9 cellular contexts compared by ENCODE assay signal in genomic region chr17:43210576-43210975, GRCh38. TPM values are rescaled to one million over a fixed set of nuclear protein-coding genes. Genes with fewer than 3 reads are reported as not detected.
DNase-seq lines count a peak whose midpoint lies in the region; ATAC-seq and TF ChIP-seq lines count a peak whose summit lies in the region.
"Had no signal": no experiment of that assay in that cellular context is flagged by ENCODE, and none has a peak within 500 bp of the region (broad histone marks: within the 10 kb centered on the region; RNA-seq: fewer than 3 reads in every experiment).

No MANE protein-coding gene starts in this region.

- peak overlapping the region; percentile 94 for H3K4me3 Mint-ChIP-seq in HFFc6

- no peak for TF ChIP-seq CTCF in HFFc6 (IDR thresholded peaks at IDR 0.05)

- H3K36me3 ChIP-seq in ACC112 (ENCODE audit: insufficient read depth, low read length), result peaks cover 24% of the 10 kb centered on the region; the same call in 1 of the 2 replicates
- H3K36me3 ChIP-seq in adipocyte (ENCODE audit: control insufficient read depth, insufficient read depth, low read length, severe bottlenecking), result peaks cover 39% of the 10 kb centered on the region
- peaks cover 8 to 41% of the 10 kb centered on the region in 2 donors for H3K36me3 ChIP-seq in muscle layer of duodenum (ENCODE audit: control insufficient read depth in 1 of 2, insufficient read depth in 2 of 2, low read length in 2 of 2)

- H3K27me3 ChIP-seq in ACC112 (ENCODE audit: insufficient read depth, low read length) (no peaks in the 10 kb centered on the region), adipocyte (replicated peaks; ENCODE audit: control insufficient read depth, insufficient read depth, low read length) (no peaks in the 10 kb centered on the region), muscle layer of duodenum (ENCODE audit: low read depth, low read length) (no peaks in the 10 kb centered on the region)

- CTCF ChIA-PET in HEK293T (lab: Yijun Ruan, JAX), result no interaction called here

- H3K9me3 Mint-ChIP-seq in HFFc6, result no peaks in the 10 kb centered on the region

- H3K27me3 Mint-ChIP-seq in HFFc6 (ENCODE audit: insufficient read depth), result no peaks in the 10 kb centered on the region; the same call in 1 of the 2 replicates

- peaks cover 15% of the 10 kb centered on the region for H3K79me2 ChIP-seq in ACC112 (ENCODE audit: control insufficient read depth, insufficient read depth, low read length, unreplicated experiment)

- peaks cover 39% of the 10 kb centered on the region for H3K36me3 Mint-ChIP-seq in HFFc6 (ENCODE audit: low read depth)

- H3K4me1 Mint-ChIP-seq in HFFc6 (ENCODE audit: low read depth), result peaks cover 42% of the 10 kb centered on the region

- H3K27ac ChIP-seq in ACC112 (ENCODE audit: low read depth, low read length) (0 out of 2 replicates have a peak overlapping the region, but pooled peaks have one; percentile 83), muscle layer of duodenum (ENCODE audit: low read length) (peak overlapping the region; percentile 93)

- H2AFZ ChIP-seq in ACC112 (ENCODE audit: low read length, unreplicated experiment), result no peak overlapping the region

- peaks cover 27% of the 10 kb centered on the region for H3K4me1 ChIP-seq in ACC112 (ENCODE audit: control insufficient read depth, insufficient read depth, low read length, unreplicated experiment)
- H3K4me1 ChIP-seq in adipocyte (ENCODE audit: control insufficient read depth, insufficient read depth, low read length), result peaks cover 21% of the 10 kb centered on the region
- peaks cover 5 to 18% of the 10 kb centered on the region in 2 donors for H3K4me1 ChIP-seq in muscle layer of duodenum (ENCODE audit: control insufficient read depth in 1 of 2, insufficient read depth in 2 of 2, low read length in 2 of 2)

- ATAC-seq in GM18909 (IDR thresholded peaks at IDR 0.05; ENCODE audit: poor library complexity, unreplicated experiment), result no peak

- POLR2A ChIA-PET in HEK293T (lab: Yijun Ruan, JAX), result no interaction called here

- peak overlapping the region; percentile 93 for H3K27ac Mint-ChIP-seq in HFFc6

- peak overlapping the region; percentile 85 for H3K9ac ChIP-seq in adipocyte (ENCODE audit: low read length)

- H3K4me3 ChIP-seq in ACC112 (ENCODE audit: low read depth, low read length) (peak overlapping the region; percentile 96), adipocyte (ENCODE audit: low read length) (peak overlapping the region; percentile 84), muscle layer of duodenum (ENCODE audit: low read depth in 1 of 2, low read length in 2 of 2) (peak overlapping the region in 1 of 2 donors; percentile 67)

- no peak for DNase-seq in HFFc6
- DNase-seq in adipocyte (ENCODE audit: low read depth), result no peak
- DNase-seq in NAMALWA (ENCODE audit: low spot score), result no peak
- DNase-seq in MV-4-11 (lab: John Stamatoyannopoulos, UW), result no peak
- no peak for DNase-seq in HEK293T (ENCODE audit: extremely low spot score)

- H3K9me3 ChIP-seq in adipocyte (ENCODE audit: control insufficient read depth, low read length) (no peaks in the 10 kb centered on the region), muscle layer of duodenum (ENCODE audit: control insufficient read depth in 1 of 2, low read length in 2 of 2) (no peaks in the 10 kb centered on the region)

TF ChIP-seq in HEK293T, 16 proteins besides CTCF, POLR2A, EP300 and RAD21:
- TF ChIP-seq FOXK2 (IDR thresholded peaks at IDR 0.05) (no peak), FOXA1 (IDR thresholded peaks at IDR 0.05) (no peak), CTBP1 (IDR thresholded peaks at IDR 0.05; ENCODE audit: borderline replicate concordance) (no peak), ARNT (IDR thresholded peaks at IDR 0.05) (no peak), HDGF (IDR thresholded peaks at IDR 0.05; ENCODE audit: borderline replicate concordance) (no peak), PKNOX1 (IDR thresholded peaks at IDR 0.05) (no peak), NFRKB (IDR thresholded peaks at IDR 0.05) (no peak), SUZ12 (IDR thresholded peaks at IDR 0.05) (no peak), LEF1 (IDR thresholded peaks at IDR 0.05; ENCODE audit: borderline replicate concordance) (no peak), TARDBP (IDR thresholded peaks at IDR 0.05) (no peak), BHLHE40 (IDR thresholded peaks at IDR 0.05; ENCODE audit: borderline replicate concordance) (no peak), FOXM1 (IDR thresholded peaks at IDR 0.05; ENCODE audit: borderline replicate concordance) (no peak), ELF4 (IDR thresholded peaks at IDR 0.05) (no peak), L3MBTL2 (conservative IDR thresholded peaks at IDR 0.05) (no peak), SP1 (IDR thresholded peaks at IDR 0.05) (no peak), ZNF384 (IDR thresholded peaks at IDR 0.05) (no peak)

RNA-seq across cellular contexts. Expression of gene TMEM106A, which starts 1.1 kb away (rescaled TPM):
- total RNA-seq in HFFc6 (2021; fragmentation: NEBNext Ultra II Directional; extraction: Animal tissue kit (Norgen Biotek cat#: 25700)), result 10 to 100 TPM; 12.0 to 17.5 (median 15.5) TPM

RNA-seq across cellular contexts. Expression of gene CCDC200, which starts 17.8 kb away (rescaled TPM):
- not detected for total RNA-seq in HFFc6 (2021; fragmentation: NEBNext Ultra II Directional; extraction: Animal tissue kit (Norgen Biotek cat#: 25700))
- total RNA-seq: renal cortical epithelial cell had no signal

RNA-seq across cellular contexts. Expression of gene RNU2-1, which starts 23.2 kb away (rescaled TPM):
- 1,000 to 10,000 TPM; 2,816 to 4,226 (median 3,242) TPM for total RNA-seq in HFFc6 (2021; fragmentation: NEBNext Ultra II Directional; extraction: Animal tissue kit (Norgen Biotek cat#: 25700))
- total RNA-seq: renal cortical epithelial cell had no signal

RNA-seq across cellular contexts. Expression of gene NBR1, which starts 39.6 kb away (rescaled TPM):
- total RNA-seq in HFFc6 (2021; fragmentation: NEBNext Ultra II Directional; extraction: Animal tissue kit (Norgen Biotek cat#: 25700)), result 100 to 1,000 TPM; 104 to 123 (median 118) TPM
